8 cellular contexts compared by ENCODE assay signal in genomic region chr17:28547623-28548416, GRCh38. TPM values are rescaled to one million over a fixed set of nuclear protein-coding genes. Genes with fewer than 3 reads are reported as not detected.
DNase-seq lines count a peak whose midpoint lies in the region; ATAC-seq, FAIRE-seq and TF ChIP-seq lines count a peak whose summit lies in the region.

No MANE protein-coding gene starts in this region.

- peaks cover 0 to 18% (median 0%) of the 10 kb centered on the region in 9 donors for H3K36me3 ChIP-seq in heart right ventricle

- FAIRE-seq in A204.1 (lab: Jason Lieb, UNC), result peak; percentile 87

- no peaks in the 10 kb centered on the region for H3K27me3 Mint-ChIP-seq in IgD-negative memory B cell
- no peaks in the 10 kb centered on the region for H3K27me3 Mint-ChIP-seq in activated naive CD8-positive, alpha-beta T cell treated with anti-CD3 and anti-CD28 coated beads, Interleukin-2, amount 50 U/mL, for 24 hours

- peak overlapping the region in 1 of 10 donors; percentile 26 for H3K4me3 ChIP-seq in heart right ventricle

- no peaks in the 10 kb centered on the region for H3K27me3 ChIP-seq in heart right ventricle

- peak overlapping the region; percentile 75 to 93 (median 84) for H3K4me3 Mint-ChIP-seq in IgD-negative memory B cell
- H3K4me3 Mint-ChIP-seq in activated naive CD8-positive, alpha-beta T cell treated with anti-CD3 and anti-CD28 coated beads, Interleukin-2, amount 50 U/mL, for 24 hours, result peak overlapping the region; percentile 30

- DNase-seq in SW480 (ENCODE audit: low spot score), result peak; percentile 63
- peak; percentile 84 for DNase-seq in activated naive CD8-positive, alpha-beta T cell treated with anti-CD3 and anti-CD28 coated beads, Interleukin-2, amount 50 U/mL, for 24 hours
- DNase-seq in heart right ventricle, result peak; percentile 73 to 79
- peak; percentile 57 for DNase-seq in putamen (ENCODE audit: low spot score)

- peak; percentile 98 for TF ChIP-seq CTCF in GM12872 (IDR thresholded peaks at IDR 0.05; ENCODE audit: insufficient read depth, low read depth, low read length)
- TF ChIP-seq CTCF in heart right ventricle (IDR thresholded peaks at IDR 0.05), result peak; percentile 80 to 98 (median 88)

- peak overlapping the region; percentile 90 to 96 (median 90) for H3K27ac Mint-ChIP-seq in IgD-negative memory B cell
- peak overlapping the region; percentile 53 for H3K27ac Mint-ChIP-seq in activated naive CD8-positive, alpha-beta T cell treated with anti-CD3 and anti-CD28 coated beads, Interleukin-2, amount 50 U/mL, for 24 hours

- H3K27ac ChIP-seq in heart right ventricle, result peak overlapping the region in 1 of 10 donors; percentile 85

- ATAC-seq in activated naive CD8-positive, alpha-beta T cell treated with anti-CD3 and anti-CD28 coated beads, Interleukin-2, amount 50 U/mL, for 24 hours, result peak; percentile 57
- peak in 7 of 8 donors; percentile 44 to 79 (median 63) for ATAC-seq in heart right ventricle
- ATAC-seq in HG03039 (IDR thresholded peaks at IDR 0.05; ENCODE audit: unreplicated experiment), result no peak

- peaks cover 2% of the 10 kb centered on the region for H3K36me3 Mint-ChIP-seq in IgD-negative memory B cell
- H3K36me3 Mint-ChIP-seq in activated naive CD8-positive, alpha-beta T cell treated with anti-CD3 and anti-CD28 coated beads, Interleukin-2, amount 50 U/mL, for 24 hours (ENCODE audit: low read depth), result peaks cover 4% of the 10 kb centered on the region

- H3K9me3 Mint-ChIP-seq in IgD-negative memory B cell, result no peaks in the 10 kb centered on the region
- H3K9me3 Mint-ChIP-seq in activated naive CD8-positive, alpha-beta T cell treated with anti-CD3 and anti-CD28 coated beads, Interleukin-2, amount 50 U/mL, for 24 hours, result no peaks in the 10 kb centered on the region

- H3K4me1 ChIP-seq in heart right ventricle, result peaks cover 0 to 48% (median 21%) of the 10 kb centered on the region in 9 donors

- H3K9me3 ChIP-seq in heart right ventricle, result no peaks in the 10 kb centered on the region

- 70 to 73% methylated on average over 26 of the region's 26 CpGs for WGBS in heart right ventricle, 2 donors

- peaks cover 49 to 57% (median 56%) of the 10 kb centered on the region in 3 donors for H3K4me1 Mint-ChIP-seq in IgD-negative memory B cell
- H3K4me1 Mint-ChIP-seq in activated naive CD8-positive, alpha-beta T cell treated with anti-CD3 and anti-CD28 coated beads, Interleukin-2, amount 50 U/mL, for 24 hours, result peaks cover 46% of the 10 kb centered on the region

- intact Hi-C loops in heart right ventricle (cut with DNase I), result loop anchor here in 4 of 10 donors (5.0 kb wide), 1 partner anchor 64 kb away; the partner anchor contains the start of gene RSKR (in 4 of the 4)

RNA-seq across cellular contexts. Expression of gene UNC119, which starts 4.6 kb away (rescaled TPM):
- polyA plus RNA-seq in IgD-negative memory B cell (69.5 TPM), heart right ventricle (10 to 100 TPM; 18.0 to 23.8 TPM)
- total RNA-seq in heart right ventricle, result 10 to 100 TPM; 10.6 to 23.4 (median 21.0) TPM

RNA-seq across cellular contexts. Expression of gene PIGS, which starts 23.5 kb away (rescaled TPM):
- polyA plus RNA-seq in IgD-negative memory B cell (48.4 TPM), heart right ventricle (10 to 100 TPM in 1 of 2 donors, 1 to 10 TPM in 1; 9.0 to 44.9 TPM)
- total RNA-seq in heart right ventricle, result 10 to 100 TPM; 44.6 to 69.3 (median 49.6) TPM

RNA-seq across cellular contexts. Expression of gene ALDOC, which starts 28.9 kb away (rescaled TPM):
- polyA plus RNA-seq in IgD-negative memory B cell (28.0 TPM), heart right ventricle (100 to 1,000 TPM; 122 to 156 TPM)
- total RNA-seq in heart right ventricle, result 100 to 1,000 TPM; 196 to 416 (median 291) TPM

RNA-seq across cellular contexts. Expression of gene FOXN1, which starts 41.7 kb away (rescaled TPM):
- polyA plus RNA-seq in IgD-negative memory B cell (not detected), heart right ventricle (not detected)
- total RNA-seq in heart right ventricle, result not detected

RNA-seq across cellular contexts. Expression of gene SPAG5, which starts 51.0 kb away (rescaled TPM):
- 2.2 TPM for polyA plus RNA-seq in IgD-negative memory B cell
- total RNA-seq in heart right ventricle, result 1 to 10 TPM in 7 of 10 donors, under 1 TPM in 3; 0.55 to 6.5 (median 1.2) TPM
- polyA plus RNA-seq in heart right ventricle, result 1 to 10 TPM in 1 of 2 donors, under 1 TPM in 1; 0.86 to 1.6 TPM
